In genomic region chr3:1611824-1612223, GRCh38 we compare ENCODE assay signal across 13 cellular contexts.
A peak's percentile ranks its signal among the peaks of the same experiment; 100 is the strongest.
DNase-seq lines count a peak whose midpoint lies in the region; ATAC-seq and TF ChIP-seq lines count a peak whose summit lies in the region.
"Had no signal": no experiment of that assay in that cellular context is flagged by ENCODE, and none has a peak within 500 bp of the region (broad histone marks: within the 10 kb centered on the region; RNA-seq: fewer than 3 reads in every experiment).

No MANE protein-coding gene starts in this region.

- H3K36me3 ChIP-seq in H7 (replicated peaks; ENCODE audit: control insufficient read depth, insufficient read depth, low read length): no peaks in the 10 kb centered on the region
- H3K36me3 ChIP-seq in Karpas-422 (ENCODE audit: insufficient read depth, low read length): no peaks in the 10 kb centered on the region
- H3K36me3 ChIP-seq: BLaER1 had no signal

- H3K4me3 ChIP-seq in H7 (ENCODE audit: insufficient read depth, low read depth, low read length) (no peak overlapping the region), retinal pigment epithelial cell (ENCODE audit: low read length) (no peak overlapping the region), Karpas-422 (ENCODE audit: low read length) (no peak overlapping the region)
- H3K4me3 ChIP-seq: BLaER1, PC-9 had no signal

- peak; percentile 30 for TF ChIP-seq CTCF in foreskin keratinocyte (conservative IDR thresholded peaks at IDR 0.05)
- TF ChIP-seq CTCF in retinal pigment epithelial cell (conservative IDR thresholded peaks at IDR 0.05; ENCODE audit: low read depth, low read length): peak; percentile 22

- no peak overlapping the region for H3K9ac ChIP-seq in Karpas-422 (ENCODE audit: low read length)
- H3K9ac ChIP-seq: BLaER1 had no signal

- no peaks in the 10 kb centered on the region for H3K79me2 ChIP-seq in Karpas-422 (ENCODE audit: low read length)

- H3K4me1 ChIP-seq in foreskin keratinocyte (no peaks in the 10 kb centered on the region), Karpas-422 (ENCODE audit: low read length) (no peaks in the 10 kb centered on the region)

- no peaks in the 10 kb centered on the region for H4K20me1 ChIP-seq in Karpas-422 (ENCODE audit: insufficient read depth, low read depth, low read length)
- H4K20me1 ChIP-seq: BLaER1 had no signal

- DNase-seq in H7 (peak; percentile 5), NCI-H69 (lab: John Stamatoyannopoulos, UW) (peak; percentile 10), foreskin keratinocyte (no peak), retinal pigment epithelial cell (ENCODE audit: low read depth) (no peak), Karpas-422 (no peak), Kasumi-1 (lab: John Stamatoyannopoulos, UW) (no peak)
- DNase-seq: DMS153, NCI-H1417, NCI-H2029, NCI-H524, PC-9 had no signal

- ATAC-seq in foreskin keratinocyte (no peak), HG03378 (IDR thresholded peaks at IDR 0.05; ENCODE audit: unreplicated experiment) (no peak)

- no peaks in the 10 kb centered on the region for H3K27me3 ChIP-seq in H7 (ENCODE audit: control insufficient read depth, insufficient read depth, low read length)
- H3K27me3 ChIP-seq in foreskin keratinocyte: no peaks in the 10 kb centered on the region
- no peaks in the 10 kb centered on the region for H3K27me3 ChIP-seq in Karpas-422 (ENCODE audit: low read length)
- H3K27me3 ChIP-seq: BLaER1 had no signal

- peaks cover 5% of the 10 kb centered on the region; the same call in 1 of the 2 replicates for H3K9me3 ChIP-seq in Karpas-422 (ENCODE audit: low read length)
- H3K9me3 ChIP-seq: BLaER1 had no signal

- H3K9me2 ChIP-seq in Karpas-422 (replicated peaks; ENCODE audit: insufficient read depth, low read length): no peaks in the 10 kb centered on the region

- H3K4me2 ChIP-seq in Karpas-422 (ENCODE audit: low read depth, low read length, poor library complexity, severe bottlenecking): no peak overlapping the region
- H3K4me2 ChIP-seq: BLaER1, PC-9 had no signal

- H3K27ac ChIP-seq in foreskin keratinocyte (no peak overlapping the region), Karpas-422 (ENCODE audit: low read length) (no peak overlapping the region)
- H3K27ac ChIP-seq: BLaER1, PC-9 had no signal

- no peak overlapping the region for H2AFZ ChIP-seq in Karpas-422 (ENCODE audit: low read length)
- H2AFZ ChIP-seq: PC-9 had no signal

Comparison
In these comparisons a context has a peak if more than half of its experiments do, and no peak if none do; other contexts are left out.
1. DNase-seq: peak in H7 (single experiment) and NCI-H69 (single experiment); none in foreskin keratinocyte (0 of 2), retinal pigment epithelial cell (single experiment), Karpas-422 (single experiment) and Kasumi-1 (0 of 2).